ENCODE assay signal across 26 cellular contexts in the genomic region with DNA sequence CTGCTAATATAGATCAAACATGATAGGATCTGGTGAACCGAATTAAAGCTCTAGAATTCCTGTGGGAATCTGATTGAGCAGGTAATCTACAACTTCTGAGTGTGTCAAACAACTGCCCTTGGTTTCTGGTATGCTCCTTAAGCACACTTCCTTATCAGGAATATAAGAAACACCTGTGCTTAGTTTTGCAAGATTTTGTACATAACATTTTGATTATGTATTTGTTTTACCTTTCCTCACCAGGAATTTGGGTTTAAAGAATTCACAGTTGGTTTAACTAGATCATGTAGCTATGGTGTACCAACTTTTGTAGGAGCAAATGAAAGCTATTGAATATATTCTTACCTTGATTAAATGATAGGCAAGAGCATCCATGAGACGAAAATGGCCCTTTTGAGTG.
"Had no signal": no experiment of that assay in that cellular context is flagged by ENCODE, and none has a peak within 500 bp of the region (broad histone marks: within the 10 kb centered on the region; RNA-seq: fewer than 3 reads in every experiment).

No MANE protein-coding gene starts in this region.

- H3K27ac ChIP-seq: suprapubic skin, testis, thoracic aorta, thyroid gland, tibial artery, tibial nerve, transverse colon, upper lobe of left lung, upper lobe of right lung, uterus, vagina had no signal

- DNase-seq: stimulated activated CD4-positive, alpha-beta T cell treated with anti-CD3 and anti-CD28 coated beads, Interleukin-2, amount 100 ng/mL, for 48 hours; stimulated activated CD4-positive, alpha-beta T cell treated with anti-CD3 and anti-CD28 coated beads, Interleukin-4, amount 100 ng/mL, for 1 hour; stimulated activated CD4-positive, alpha-beta T cell treated with anti-CD3 and anti-CD28 coated beads, Interleukin-4, amount 100 ng/mL, for 24 hours; stimulated activated CD4-positive, alpha-beta T cell treated with anti-CD3 and anti-CD28 coated beads, Interleukin-4, amount 100 ng/mL, for 4 hours; stimulated activated CD8-positive, alpha-beta memory T cell treated with anti-CD3 and anti-CD28 coated beads, Interleukin-4, amount 100 ng/mL, for 48 hours; stimulated activated naive B cell treated with anti-CD40 and anti-IgM and Interleukin-4, amounts not matched to agents 10 μg/mL and 1 μg/mL and 100 μg/mL, for 72 hours; stimulated activated naive CD4-positive, alpha-beta T cell; stimulated activated naive CD4-positive, alpha-beta T cell treated with Interleukin-2 at 50 U/mL for 16 hours; stimulated activated naive CD8-positive, alpha-beta T cell treated with anti-CD3 and anti-CD28 coated beads, Interleukin-15, amount 100 ng/mL, for 72 hours; stimulated activated naive CD8-positive, alpha-beta T cell treated with anti-CD3 and anti-CD28 coated beads, Interleukin-15, Interleukin-2, amounts not matched to agents 100 U/mL and 50 U/mL, for 24 hours; stomach; substantia nigra; testis; thyroid gland; tibial artery; transverse colon; upper lobe of left lung; upper lobe of right lung; uterus had no signal

- H3K9me3 ChIP-seq: stomach, suprapubic skin, testis, thoracic aorta, thyroid gland, tibial artery, tibial nerve, transverse colon, upper lobe of left lung, upper lobe of right lung, uterus, vagina had no signal

- H3K27me3 ChIP-seq: stomach, suprapubic skin, testis, thyroid gland, tibial artery, tibial nerve, transverse colon, upper lobe of left lung, upper lobe of right lung, uterus, vagina had no signal

- H3K4me3 ChIP-seq: stomach, suprapubic skin, testis, thoracic aorta, thyroid gland, tibial artery, tibial nerve, transverse colon, upper lobe of left lung, upper lobe of right lung, uterus, vagina had no signal

- ATAC-seq: stimulated activated effector memory CD8-positive, alpha-beta T cell treated with anti-CD3 and anti-CD28 coated beads, Interleukin-12 subunit alpha, Interleukin-12 subunit beta, amount 100 ng/mL, for 72 hours; stimulated activated memory B cell treated with anti-CD40 and anti-IgM and Interleukin-4, amounts not matched to agents 10 μg/mL and 1 μg/mL and 100 μg/mL, for 72 hours; stimulated activated naive B cell treated with anti-CD40 and anti-IgM and Interleukin-4, amounts not matched to agents 10 μg/mL and 1 μg/mL and 100 μg/mL, for 72 hours; stimulated activated naive CD8-positive, alpha-beta T cell treated with anti-CD3 and anti-CD28 coated beads, Interleukin-15, amount 100 ng/mL, for 72 hours; stimulated activated naive CD8-positive, alpha-beta T cell treated with anti-CD3 and anti-CD28 coated beads, Interleukin-15, Interleukin-2, amounts not matched to agents 100 U/mL and 50 U/mL, for 24 hours; upper lobe of right lung had no signal

- H3K36me3 ChIP-seq: stomach, suprapubic skin, thoracic aorta, thyroid gland, tibial artery, tibial nerve, transverse colon, upper lobe of left lung, upper lobe of right lung, uterus, vagina had no signal

- FAIRE-seq: urothelium cell line had no signal
